ENCODE assay signal across 22 cellular contexts in the genomic region with DNA sequence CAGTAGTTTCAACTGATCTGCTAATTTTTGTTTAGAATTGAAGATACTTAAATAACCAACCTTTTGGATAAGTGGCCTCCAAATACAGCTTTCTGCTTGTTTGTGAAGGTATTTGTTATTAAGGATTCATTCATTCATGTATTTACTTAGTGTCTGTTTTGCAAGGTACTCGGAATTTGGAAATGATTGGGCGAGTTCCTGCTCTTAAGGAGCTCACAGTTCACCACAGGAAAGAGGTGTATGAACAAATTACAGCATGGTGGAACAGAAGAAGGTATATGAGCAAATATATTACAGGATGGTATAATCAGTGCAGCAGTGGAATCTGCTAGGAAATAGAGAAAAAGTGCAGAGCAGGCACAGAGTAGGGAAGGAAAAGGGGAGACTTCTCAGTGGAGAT. TPM values are rescaled to one million over a fixed set of nuclear protein-coding genes. Genes with fewer than 3 reads are reported as not detected.
DNase-seq lines count a peak whose midpoint lies in the region; ATAC-seq, FAIRE-seq and TF ChIP-seq lines count a peak whose summit lies in the region.
"Had no signal": no experiment of that assay in that cellular context is flagged by ENCODE, and none has a peak within 500 bp of the region (broad histone marks: within the 10 kb centered on the region; RNA-seq: fewer than 3 reads in every experiment).

No MANE protein-coding gene starts in this region.

- CTCF ChIA-PET in GM12878 (lab: Yijun Ruan, JAX), result interaction anchor here (0.8 to 2.4 kb wide), 7 partner anchors 11 to 158 kb away, joined by 3 to 11 read pairs (median 6); no protein-coding TSS in a partner anchor

- no peak overlapping the region for H2AFZ ChIP-seq in DND-41 (ENCODE audit: low read depth, low read length)
- no peak overlapping the region for H2AFZ ChIP-seq in KMS-11 (ENCODE audit: low read depth)
- H2AFZ ChIP-seq in GM12878 (ENCODE audit: control insufficient read depth, low read depth, low read length), result no peak overlapping the region

- no peak for FAIRE-seq in GM12878 (lab: Jason Lieb, UNC)
- FAIRE-seq: HTR-8/SVneo, RCC 7860 had no signal

- no peaks in the 10 kb centered on the region for H3K27me3 ChIP-seq in DND-41 (ENCODE audit: insufficient read depth, low read length, poor library complexity)
- no peaks in the 10 kb centered on the region for H3K27me3 ChIP-seq in KMS-11 (ENCODE audit: insufficient read depth, low read depth)
- no peaks in the 10 kb centered on the region for H3K27me3 ChIP-seq in GM12878 (replicated peaks in 1 of 2; ENCODE audit: control insufficient read depth in 2 of 2, insufficient read depth in 2 of 2, low read length in 1 of 2)
- H3K27me3 ChIP-seq in neutrophil, result no peaks in the 10 kb centered on the region

- RAD21 ChIA-PET in GM12878 (lab: Charles Lee; ENCODE audit: unreplicated experiment), result interaction anchor here (1.1 to 5.1 kb wide), 2 partner anchors 46 to 76 kb away, joined by 3 to 42 read pairs; no protein-coding TSS in a partner anchor

- SMC1A ChIA-PET in GM12878 (lab: Charles Lee; ENCODE audit: uncharacterized antibody, unreplicated experiment), result interaction anchor here (0.9 to 4.7 kb wide), 7 partner anchors 8 to 158 kb away, joined by 3 to 29 read pairs (median 4); no protein-coding TSS in a partner anchor

- TF ChIP-seq CTCF in DND-41 (IDR thresholded peaks at IDR 0.05; ENCODE audit: borderline replicate concordance, extremely low read depth, low read length, poor library complexity, severe bottlenecking), result no peak
- no peak for TF ChIP-seq CTCF in KMS-11 (conservative IDR thresholded peaks at IDR 0.05; ENCODE audit: low read depth, low read length)
- no peak for TF ChIP-seq CTCF in GM12878 (IDR thresholded peaks at IDR 0.05 in 2 of 3, conservative IDR thresholded peaks at IDR 0.05 in 1 of 3; ENCODE audit: control insufficient read depth in 2 of 3, extremely low read depth in 1 of 3, insufficient read depth in 1 of 3, low read depth in 3 of 3, low read length in 3 of 3)
- no peak for TF ChIP-seq CTCF in neutrophil (IDR thresholded peaks at IDR 0.05)
- TF ChIP-seq CTCF in GM20000 (IDR thresholded peaks at IDR 0.05; ENCODE audit: extremely low read depth, missing control alignments), result no peak

- H3K79me2 ChIP-seq in DND-41 (ENCODE audit: insufficient read depth, low read length), result peaks cover 95% of the 10 kb centered on the region
- H3K79me2 ChIP-seq in KMS-11 (ENCODE audit: insufficient read depth, low read depth), result peaks cover 87% of the 10 kb centered on the region
- H3K79me2 ChIP-seq in GM12878 (ENCODE audit: control insufficient read depth, insufficient read depth, low read length), result peaks cover 84% of the 10 kb centered on the region

- H3K4me1 ChIP-seq in DND-41 (ENCODE audit: insufficient read depth, low read length) (peaks cover 39% of the 10 kb centered on the region), KMS-11 (ENCODE audit: low read depth, poor library complexity, severe bottlenecking) (peaks cover 47% of the 10 kb centered on the region), GM12878 (ENCODE audit: control insufficient read depth, insufficient read depth, low read length) (peaks cover under 1% of the 10 kb centered on the region), neutrophil (ENCODE audit: control insufficient read depth in 1 of 2, insufficient read depth in 1 of 2, low read depth in 1 of 2, low read length in 1 of 2) (peaks cover 64 to 72% of the 10 kb centered on the region in 2 experiments)

- DNase-seq in DND-41 (no peak), GM12878 (ENCODE audit: low read depth, low spot score) (no peak), GM20000 (ENCODE audit: low spot score) (no peak), NCI-H82 (lab: John Stamatoyannopoulos, UW) (no peak)
- DNase-seq in stimulated activated naive CD4-positive, alpha-beta T cell treated with Interleukin-2 at 50 U/mL for 16 hours (lab: John Stamatoyannopoulos, UW), result no peak
- DNase-seq in stimulated activated CD4-positive, alpha-beta T cell treated with anti-CD3 and anti-CD28 coated beads, Interleukin-2, amount 100 ng/mL, for 48 hours, result no peak
- DNase-seq: Caco-2; CD4-positive, CD25-positive, alpha-beta regulatory T cell; DMS153; EL; HCEC 1CT; NCI-H1048; NCI-H1436 treated with DMSO at 0.1 percent for 48 hours; NCI-H2029 treated with DMSO at 0.1 percent for 48 hours; NCI-H774; SHP77; SK-N-SH had no signal

- no peaks in the 10 kb centered on the region for H3K9me3 ChIP-seq in DND-41 (ENCODE audit: insufficient read depth, low read length, severe bottlenecking)
- H3K9me3 ChIP-seq in GM12878 (replicated peaks; ENCODE audit: control insufficient read depth, insufficient read depth, low read length), result no peaks in the 10 kb centered on the region
- H3K9me3 ChIP-seq in neutrophil, result no peaks in the 10 kb centered on the region
- H3K9me3 ChIP-seq: Caco-2, SK-N-SH had no signal

- 0 out of 2 replicates have a peak overlapping the region, but pooled peaks have one; percentile 3 for H3K27ac ChIP-seq in DND-41 (ENCODE audit: low read length)
- H3K27ac ChIP-seq in KMS-11, result no peak overlapping the region
- no peak overlapping the region for H3K27ac ChIP-seq in GM12878 (ENCODE audit: control insufficient read depth, insufficient read depth)
- peak overlapping the region; percentile 14 for H3K27ac ChIP-seq in neutrophil
- H3K27ac ChIP-seq: HL-60 had no signal

- H3K4me3 ChIP-seq in DND-41 (ENCODE audit: low read depth in 1 of 2, low read length in 2 of 2), result no peak overlapping the region
- H3K4me3 ChIP-seq in KMS-11 (IDR thresholded peaks at IDR 0.05; ENCODE audit: insufficient read depth, low read depth, low read length), result no peak overlapping the region
- peak overlapping the region; percentile 33; the same call in 1 of the 2 replicates for H3K4me3 ChIP-seq in GM12878
- no peak overlapping the region for H3K4me3 ChIP-seq in neutrophil (ENCODE audit: low read depth in 1 of 2, low read length in 1 of 2)

- H3K9ac ChIP-seq in DND-41 (ENCODE audit: low read depth, low read length) (no peak overlapping the region), KMS-11 (no peak overlapping the region), GM12878 (ENCODE audit: control insufficient read depth, insufficient read depth, low read length) (no peak overlapping the region)
- H3K9ac ChIP-seq: SK-N-SH had no signal

- intact Hi-C loops in GM12878 (cut with micrococcal nuclease; ENCODE audit: unreplicated experiment), result no loop called here

- no peak for TF ChIP-seq RAD21 in GM12878 (IDR thresholded peaks at IDR 0.05; ENCODE audit: insufficient read depth, low read depth, low read length)

- peaks cover 80% of the 10 kb centered on the region for H4K20me1 ChIP-seq in DND-41 (ENCODE audit: insufficient read depth, low read length)
- H4K20me1 ChIP-seq in KMS-11 (ENCODE audit: insufficient read depth), result peaks cover 56% of the 10 kb centered on the region
- no peaks in the 10 kb centered on the region for H4K20me1 ChIP-seq in GM12878 (ENCODE audit: control insufficient read depth, insufficient read depth)

- POLR2A ChIA-PET in GM12878 (lab: Charles Lee), result interaction anchor here (1.9 to 5.7 kb wide), 2 partner anchors 45 to 47 kb away, joined by 4 to 30 read pairs; no protein-coding TSS in a partner anchor

- ATAC-seq in DND-41 (ENCODE audit: insufficient read depth, low read depth) (no peak), GM12878 (no peak)

- H3K36me3 ChIP-seq in DND-41 (ENCODE audit: insufficient read depth, low read length) (peaks cover 5% of the 10 kb centered on the region; the same call in 1 of the 2 replicates), KMS-11 (ENCODE audit: insufficient read depth) (no peaks in the 10 kb centered on the region), GM12878 (ENCODE audit: control insufficient read depth in 2 of 2, insufficient read depth in 2 of 2, low read length in 1 of 2) (no peaks in the 10 kb centered on the region), neutrophil (no peaks in the 10 kb centered on the region)

- in situ Hi-C loops in GM12878 (cut with MboI), result no loop called here

- peak overlapping the region; percentile 82; the same call in 1 of the 2 replicates for H3K4me2 ChIP-seq in DND-41 (ENCODE audit: insufficient read depth, low read length)
- 0 out of 2 replicates have a peak overlapping the region, but pooled peaks have one; percentile 77 for H3K4me2 ChIP-seq in KMS-11
- peak overlapping the region; percentile 35; the same call in 1 of the 2 replicates for H3K4me2 ChIP-seq in GM12878 (ENCODE audit: control insufficient read depth, insufficient read depth)
- H3K4me2 ChIP-seq: SK-N-SH had no signal

- WGBS in GM12878 (ENCODE audit: insufficient coverage, insufficient replicate concordance, low lambda C conversion rate, missing lambda C conversion rate), result 93% methylated on average over 2 of the region's 2 CpGs

- TF ChIP-seq EP300 in GM12878 (IDR thresholded peaks at IDR 0.05; ENCODE audit: borderline replicate concordance in 1 of 2, control insufficient read depth in 1 of 2, low read depth in 2 of 2, low read length in 2 of 2), result no peak

- no peak for TF ChIP-seq POLR2A in GM12878 (IDR thresholded peaks at IDR 0.05; ENCODE audit: low read depth, low read length)

- BruUV-seq in GM12878 (replicated peaks; lab: Mats Ljungman, UMichigan), result no TSS peak

RNA-seq across cellular contexts. Expression of a gene that starts 4.5 kb away (rescaled TPM):
- 65.0 and 68.1 TPM in 2 replicates for total RNA-seq in GM12878 (2013; cell fraction: nucleolus; rRNA removed)
- total RNA-seq in GM12878 (2014; rRNA removed), result 62.6 and 73.2 TPM in 2 replicates
- 78.9 and 83.9 TPM in 2 replicates for total RNA-seq in GM12878 (2014; rRNA removed; fragmentation: Illumina TruSeq; extraction: Trizol)
- 70.1 and 81.5 TPM in 2 replicates for total RNA-seq in GM12878 (2021)
- polyA plus RNA-seq in GM12878 (2011; ENCODE audit: low read depth), result 15.8 TPM
- polyA plus RNA-seq in GM12878 (2011; rRNA removed), result 50.3 and 60.0 TPM in 2 replicates
- polyA plus RNA-seq in GM12878 (2011; cell fraction: cytosol; rRNA removed), result 32.5 and 34.1 TPM in 2 replicates
- polyA plus RNA-seq in GM12878 (2011; cell fraction: nucleus; rRNA removed), result 13.5 and 22.8 TPM in 2 replicates
- 23.6 and 24.0 TPM in 2 replicates for polyA plus RNA-seq in GM12878 (2012)
- polyA plus RNA-seq in GM12878 (2014; fragmentation: Illumina TruSeq; extraction: Trizol), result 54.6 and 70.9 TPM in 2 replicates
- polyA plus RNA-seq in GM12878 (2014; fragmentation: Nextera tagmentation; extraction: Ambion mirVana), result 10 to 100 TPM; 15.6 to 24.0 TPM
- polyA plus RNA-seq in GM12878 (2014; rRNA removed), result 44.3 and 53.1 TPM in 2 replicates
- 10 to 100 TPM; 58.8 to 73.6 TPM for polyA plus RNA-seq in GM12878 (2016; fragmentation: Nextera tagmentation; extraction: Ambion mirVana)
- polyA minus RNA-seq in GM12878 (2011; rRNA and poly(A)+ RNA removed), result 89.6 and 154 TPM in 2 replicates
- 27.4 and 46.4 TPM in 2 replicates for polyA minus RNA-seq in GM12878 (2011; cell fraction: cytosol; rRNA and poly(A)+ RNA removed)
- polyA minus RNA-seq in GM12878 (2011; cell fraction: nucleus; rRNA and poly(A)+ RNA removed), result 20.6 and 49.3 TPM in 2 replicates

Comparison
In these comparisons a context has a peak if more than half of its experiments do, and no peak if none do; other contexts are left out.
1. H3K27ac ChIP-seq: peak in DND-41 (single experiment) and neutrophil (single experiment); none in KMS-11 (single experiment) and GM12878 (single experiment).
2. Peak in every context shown above with its lines, with median percentiles within 50 percentile points of each other: H3K4me2 ChIP-seq.